10 cellular contexts compared by ENCODE assay signal in the genomic region with DNA sequence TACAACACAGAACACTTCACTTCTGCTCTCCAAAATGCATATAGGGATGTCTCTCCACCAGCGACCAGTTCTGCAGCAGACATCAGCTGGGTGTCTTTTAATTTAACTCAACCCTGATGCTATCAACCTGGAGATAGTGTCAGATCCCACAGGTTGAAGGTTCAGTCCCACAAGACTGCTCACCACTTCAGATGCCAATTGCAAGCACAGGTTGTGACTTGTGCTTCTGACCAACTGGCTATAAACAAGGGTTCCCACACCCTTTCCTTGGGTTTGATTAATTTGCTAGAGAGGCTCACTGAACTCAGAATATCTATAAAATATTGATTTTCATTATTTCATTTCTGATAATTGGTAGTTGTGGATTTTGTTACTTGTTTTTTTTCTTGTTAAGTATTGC.
DNase-seq lines count a peak whose midpoint lies in the region; ATAC-seq and TF ChIP-seq lines count a peak whose summit lies in the region.
"Had no signal": no experiment of that assay in that cellular context is flagged by ENCODE, and none has a peak within 500 bp of the region (broad histone marks: within the 10 kb centered on the region; RNA-seq: fewer than 3 reads in every experiment).

No MANE protein-coding gene starts in this region.

- TF ChIP-seq RAD21 in IMR-90 (IDR thresholded peaks at IDR 0.05; ENCODE audit: low read length), result no peak

- peak overlapping the region; percentile 26; the same call in 1 of the 3 replicates for H2BK15ac ChIP-seq in IMR-90 (ENCODE audit: low read depth, low read length)
- H2BK15ac ChIP-seq in neuronal stem cell (ENCODE audit: low read length), result no peak overlapping the region

- WGBS in IMR-90 (ENCODE audit: extremely low coverage in 2 of 2, insufficient read length in 1 of 2), 2 experiments, result no CpG with 5 or more reads among the region's 1 CpG
- 71% methylated on average over 1 of the region's 1 CpG for WGBS in esophagus, 2 donors
- no CpG with 5 or more reads among the region's 1 CpG for WGBS in neuronal stem cell (ENCODE audit: extremely low coverage in 2 of 2, insufficient read length in 2 of 2, insufficient replicate concordance in 1 of 2), 2 donors
- 58% methylated on average over 1 of the region's 1 CpG for WGBS in suprapubic skin

- H2BK12ac ChIP-seq in neuronal stem cell (ENCODE audit: low read length), result no peak overlapping the region

- no peak overlapping the region; the same call in 1 of the 2 replicates for H3K23ac ChIP-seq in IMR-90 (ENCODE audit: low read depth, low read length)
- no peak overlapping the region for H3K23ac ChIP-seq in neuronal stem cell (ENCODE audit: low read depth, low read length, poor library complexity)

- no peak overlapping the region for H3K56ac ChIP-seq in IMR-90 (ENCODE audit: extremely low read depth, insufficient read depth, low read length)

- TF ChIP-seq POLR2A in IMR-90 (IDR thresholded peaks at IDR 0.05; ENCODE audit: low read depth, low read length), result no peak
- no peak for TF ChIP-seq POLR2A in suprapubic skin (IDR thresholded peaks at IDR 0.05)

- H2BK20ac ChIP-seq in IMR-90 (ENCODE audit: low read depth, low read length), result peak overlapping the region; percentile 62; the same call in 1 of the 2 replicates

- H3K36me3 ChIP-seq in ACC112 (ENCODE audit: insufficient read depth, low read length) (no peaks in the 10 kb centered on the region), IMR-90 (ENCODE audit: control insufficient read depth, insufficient read depth, low read length) (no peaks in the 10 kb centered on the region), esophagus (ENCODE audit: control insufficient read depth in 2 of 2, insufficient read depth in 2 of 2, low read length in 1 of 2) (no peaks in the 10 kb centered on the region), neuronal stem cell (replicated peaks in 1 of 2; ENCODE audit: control insufficient read depth in 2 of 2, insufficient read depth in 2 of 2, low read length in 2 of 2) (no peaks in the 10 kb centered on the region), suprapubic skin (no peaks in the 10 kb centered on the region)

- no peak for TF ChIP-seq CTCF in IMR-90 (conservative IDR thresholded peaks at IDR 0.05; ENCODE audit: low read depth, low read length)
- TF ChIP-seq CTCF in suprapubic skin (IDR thresholded peaks at IDR 0.05), result no peak

- H4K20me1 ChIP-seq in IMR-90 (ENCODE audit: insufficient read depth, low read length), result no peaks in the 10 kb centered on the region

- H4K5ac ChIP-seq in IMR-90 (ENCODE audit: low read depth, low read length), result peak overlapping the region; percentile 80

- in situ Hi-C loops in IMR-90 (cut with MboI; ENCODE audit: low sequenced_read_pairs), result no loop called here

- peaks cover 9% of the 10 kb centered on the region for H3K4me1 ChIP-seq in ACC112 (ENCODE audit: control insufficient read depth, insufficient read depth, low read length, unreplicated experiment)
- peaks cover 5% of the 10 kb centered on the region for H3K4me1 ChIP-seq in IMR-90 (ENCODE audit: control insufficient read depth, insufficient read depth, low read length)
- H3K4me1 ChIP-seq in esophagus (ENCODE audit: control insufficient read depth in 2 of 2, insufficient read depth in 2 of 2, low read length in 1 of 2), result peaks cover 0 to 3% of the 10 kb centered on the region in 2 donors
- H3K4me1 ChIP-seq in neuronal stem cell (ENCODE audit: control insufficient read depth in 2 of 2, insufficient read depth in 1 of 2, low read depth in 1 of 2, low read length in 2 of 2), result no peaks in the 10 kb centered on the region
- H3K4me1 ChIP-seq in suprapubic skin, result peaks cover 8% of the 10 kb centered on the region

- H3K14ac ChIP-seq in IMR-90 (replicated peaks; ENCODE audit: low read depth, low read length) (peak overlapping the region; percentile 73; the same call in 1 of the 2 replicates), neuronal stem cell (ENCODE audit: low read length) (no peak overlapping the region)

- no peak overlapping the region for H2AK9ac ChIP-seq in IMR-90 (replicated peaks; ENCODE audit: low read depth, low read length, poor library complexity)

- H3K9me3 ChIP-seq in IMR-90 (ENCODE audit: control insufficient read depth, insufficient read depth, low read length), result no peaks in the 10 kb centered on the region
- peaks cover 0 to 2% of the 10 kb centered on the region in 2 donors for H3K9me3 ChIP-seq in esophagus (ENCODE audit: control insufficient read depth in 2 of 2, insufficient read depth in 1 of 2, low read depth in 1 of 2, low read length in 1 of 2)
- H3K9me3 ChIP-seq in neuronal stem cell (replicated peaks in 1 of 2; ENCODE audit: control insufficient read depth in 2 of 2, insufficient read depth in 1 of 2, low read depth in 1 of 2, low read length in 2 of 2), result no peaks in the 10 kb centered on the region
- no peaks in the 10 kb centered on the region for H3K9me3 ChIP-seq in suprapubic skin

- no peak for TF ChIP-seq EP300 in suprapubic skin (IDR thresholded peaks at IDR 0.05)

- CTCF ChIA-PET in IMR-90 (lab: Yijun Ruan, JAX), result no interaction called here

- H4K91ac ChIP-seq in IMR-90 (ENCODE audit: insufficient read depth, low read depth, low read length) (peak overlapping the region; percentile 32; the same call in 1 of the 2 replicates), neuronal stem cell (ENCODE audit: low read depth, low read length, poor library complexity) (no peak overlapping the region)

- H2BK5ac ChIP-seq in IMR-90 (ENCODE audit: low read depth, low read length, poor library complexity, severe bottlenecking) (no peak overlapping the region), neuronal stem cell (ENCODE audit: low read length) (no peak overlapping the region)

- H3K27me3 ChIP-seq in ACC112 (ENCODE audit: insufficient read depth, low read length), result no peaks in the 10 kb centered on the region
- H3K27me3 ChIP-seq in IMR-90 (ENCODE audit: control insufficient read depth, insufficient read depth, low read length), result no peaks in the 10 kb centered on the region
- H3K27me3 ChIP-seq in esophagus (ENCODE audit: control insufficient read depth in 1 of 2, insufficient read depth in 2 of 2, low read length in 2 of 2), result no peaks in the 10 kb centered on the region
- no peaks in the 10 kb centered on the region for H3K27me3 ChIP-seq in neuronal stem cell (ENCODE audit: control insufficient read depth in 3 of 3, insufficient read depth in 3 of 3, low read depth in 1 of 3, low read length in 3 of 3)
- H3K27me3 ChIP-seq in suprapubic skin, result no peaks in the 10 kb centered on the region

- no peak overlapping the region for H3K9ac ChIP-seq in IMR-90 (ENCODE audit: low read depth, low read length)
- H3K9ac ChIP-seq in neuronal stem cell (ENCODE audit: low read depth, low read length, poor library complexity), result no peak overlapping the region
- H3K9ac ChIP-seq: GM23248 had no signal

- H3K9me1 ChIP-seq in IMR-90 (ENCODE audit: insufficient read depth, low read length), result peaks cover 8% of the 10 kb centered on the region; the same call in 1 of the 2 replicates

- 0 out of 2 replicates have a peak overlapping the region, but pooled peaks have one; percentile 35 for H3K4ac ChIP-seq in IMR-90 (ENCODE audit: low read depth, low read length)
- no peak overlapping the region for H3K4ac ChIP-seq in neuronal stem cell (ENCODE audit: low read length)

- H3K79me2 ChIP-seq in ACC112 (ENCODE audit: control insufficient read depth, insufficient read depth, low read length, unreplicated experiment), result no peaks in the 10 kb centered on the region

- no peak overlapping the region for H3K27ac ChIP-seq in ACC112 (ENCODE audit: low read depth, low read length)
- no peak overlapping the region for H3K27ac ChIP-seq in IMR-90 (ENCODE audit: insufficient read depth, low read length)
- H3K27ac ChIP-seq in esophagus (ENCODE audit: low read depth in 2 of 2, low read length in 1 of 2), result peak overlapping the region; percentile 47 to 55
- no peak overlapping the region for H3K27ac ChIP-seq in neuronal stem cell (replicated peaks; ENCODE audit: low read length)
- H3K27ac ChIP-seq in suprapubic skin, result no peak overlapping the region
- H3K27ac ChIP-seq: GM23248 had no signal

- H3K79me1 ChIP-seq in IMR-90 (ENCODE audit: low read depth in 1 of 2, low read length in 2 of 2), result no peaks in the 10 kb centered on the region
- H3K79me1 ChIP-seq in neuronal stem cell (ENCODE audit: low read depth, low read length), result no peaks in the 10 kb centered on the region

- H3K4me3 ChIP-seq in ACC112 (ENCODE audit: low read depth, low read length) (no peak overlapping the region), IMR-90 (ENCODE audit: insufficient read depth, low read depth, low read length) (no peak overlapping the region), esophagus (ENCODE audit: low read depth in 1 of 2, low read length in 2 of 2) (no peak overlapping the region), neuronal stem cell (ENCODE audit: low read length in 2 of 2) (no peak overlapping the region), suprapubic skin (no peak overlapping the region)
- H3K4me3 ChIP-seq: GM23248 had no signal

- H2BK120ac ChIP-seq in IMR-90 (ENCODE audit: low read depth, low read length) (no peak overlapping the region), neuronal stem cell (ENCODE audit: low read depth, low read length) (no peak overlapping the region)

- no TSS peak for BruUV-seq in IMR-90 (replicated peaks; lab: Mats Ljungman, UMichigan)

- DNase-seq in IMR-90 (no peak), neuronal stem cell (ENCODE audit: low spot score) (no peak), suprapubic skin (ENCODE audit: low spot score in 2 of 2) (no peak)
- no peak for DNase-seq in NK-92 treated with Interleukin-12 subunit alpha and Interleukin-12 subunit beta, amount 100 ng/mL, for 24 hours (lab: John Stamatoyannopoulos, UW)
- DNase-seq: CD8-positive, alpha-beta T cell; COR-L47; GM23248 had no signal

- H2AK5ac ChIP-seq in IMR-90 (ENCODE audit: low read depth, low read length), result peak overlapping the region; percentile 51
- H2AK5ac ChIP-seq in neuronal stem cell (ENCODE audit: low read depth, low read length), result no peak overlapping the region

- H3K4me2 ChIP-seq in IMR-90 (ENCODE audit: low read depth, low read length) (no peak overlapping the region), neuronal stem cell (ENCODE audit: insufficient read depth, low read length, poor library complexity, severe bottlenecking) (no peak overlapping the region)

- intact Hi-C loops in IMR-90 (cut with micrococcal nuclease), result no loop called here

- ATAC-seq in IMR-90 (ENCODE audit: low read depth) (no peak), GM18502 (IDR thresholded peaks at IDR 0.05; ENCODE audit: poor library complexity, unreplicated experiment) (no peak)
- ATAC-seq: CD8-positive, alpha-beta T cell had no signal

- H2AFZ ChIP-seq in ACC112 (ENCODE audit: low read length, unreplicated experiment), result peak overlapping the region; percentile 40
- peak overlapping the region; percentile 40 for H2AFZ ChIP-seq in IMR-90 (replicated peaks; ENCODE audit: low read length, poor library complexity)
- peak overlapping the region; percentile 18 for H2AFZ ChIP-seq in neuronal stem cell (ENCODE audit: low read length)
- H2AFZ ChIP-seq: GM23248 had no signal

- H4K8ac ChIP-seq in IMR-90 (ENCODE audit: low read depth in 2 of 2, low read length in 2 of 2) (peak overlapping the region; percentile 66 to 67), neuronal stem cell (ENCODE audit: low read depth, low read length) (no peak overlapping the region)

- POLR2A ChIA-PET in IMR-90 (lab: Charles Lee; ENCODE audit: unreplicated experiment), result no interaction called here

- dilution Hi-C loops in IMR-90 (cut with HindIII; ENCODE audit: low sequenced_read_pairs, unreplicated experiment), result no loop called here

- H3K18ac ChIP-seq in IMR-90 (ENCODE audit: low read depth, low read length) (peak overlapping the region; percentile 64; the same call in 1 of the 2 replicates), neuronal stem cell (ENCODE audit: low read length) (no peak overlapping the region)

Comparison
In these comparisons a context has a peak if more than half of its experiments do, and no peak if none do; other contexts are left out.
1. H3K27ac ChIP-seq: peak in esophagus (2 of 2); none in ACC112 (single experiment), IMR-90 (single experiment), neuronal stem cell (single experiment) and suprapubic skin (single experiment).
2. Peak in every context shown above with its lines, with median percentiles within 50 percentile points of each other: H2AFZ ChIP-seq.